ENCODE assay signal across 23 cellular contexts in the genomic region with DNA sequence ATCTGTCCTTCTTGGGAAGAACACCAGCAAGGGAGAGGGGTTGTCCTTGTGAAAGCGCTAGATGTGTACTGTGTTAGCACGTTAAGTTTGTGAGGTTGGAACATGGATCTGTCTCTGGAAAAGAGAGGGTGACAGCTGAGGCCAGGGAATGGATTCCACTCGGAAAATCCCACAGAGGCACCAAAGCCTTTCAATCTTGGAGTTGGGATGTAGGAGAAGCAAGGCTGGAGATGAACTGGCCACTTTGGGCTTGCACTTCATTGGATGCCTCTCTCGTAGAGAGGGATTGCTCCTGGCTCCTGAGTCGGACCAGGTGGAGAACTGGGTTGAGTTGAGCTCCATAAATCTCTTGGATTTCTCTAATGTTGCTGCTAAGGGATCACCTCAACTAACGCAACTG.
"Had no signal": no experiment of that assay in that cellular context is flagged by ENCODE, and none has a peak within 500 bp of the region (broad histone marks: within the 10 kb centered on the region; RNA-seq: fewer than 3 reads in every experiment).

No MANE protein-coding gene starts in this region.

- H3K9me3 Mint-ChIP-seq: activated naive CD4-positive, alpha-beta T cell treated with anti-CD3 and anti-CD28 coated beads, Interleukin-2, amount 50 U/mL, for 24 hours; memory B cell; nephron; T-cell; T-helper 2 cell treated with Interferon-gamma antibody and Interleukin-4, amounts not matched to agents 5 μg/mL and 100 μg/mL, for 36 hours had no signal

- H3K27ac ChIP-seq: brain microvascular endothelial cell, esophagus squamous epithelium, gastrocnemius medialis, parathyroid adenoma, right lobe of liver, skin epidermis, testis, VCaP had no signal

- H3K4me3 ChIP-seq: dorsolateral prefrontal cortex, esophagus squamous epithelium, gastrocnemius medialis, right lobe of liver, skin epidermis, testis had no signal

- H3K27me3 Mint-ChIP-seq: activated naive CD4-positive, alpha-beta T cell treated with anti-CD3 and anti-CD28 coated beads, Interleukin-2, amount 50 U/mL, for 24 hours; memory B cell; T-cell had no signal

- DNase-seq: activated CD4-positive, alpha-beta T cell treated with anti-CD3 and anti-CD28 coated beads, Interleukin-2, amount 50 U/mL, for 1 hour; activated CD8-positive, alpha-beta T cell treated with anti-CD3 and anti-CD28 coated beads, Interleukin-2, amount 10 ng/mL, durations not matched to agents 7 days and 5 days; brain microvascular endothelial cell; central memory CD4-positive, alpha-beta T cell; esophagus squamous epithelium; gastrocnemius medialis; hippocampal formation; right lobe of liver; stimulated activated CD4-positive, alpha-beta T cell treated with anti-CD3 and anti-CD28 coated beads, Interleukin-15, amount 100 ng/mL, for 24 hours; stimulated activated naive CD4-positive, alpha-beta T cell; testis; trophoblast cell had no signal

- H3K9me3 ChIP-seq: esophagus squamous epithelium, gastrocnemius medialis, right lobe of liver, testis had no signal

- ATAC-seq: activated CD4-positive, CD25-positive, alpha-beta regulatory T cell treated with anti-CD3 and anti-CD28 coated beads, Interleukin-2, amount 50 U/mL, for 24 hours; activated CD8-positive, alpha-beta T cell treated with anti-CD3 and anti-CD28 coated beads, Interleukin-2, amount 10 ng/mL, durations not matched to agents 7 days and 5 days; gastrocnemius medialis; right lobe of liver; SK-N-SH treated with all-trans-retinoic acid at 6 μM for 48 hours; T-cell had no signal

- H3K27ac Mint-ChIP-seq: activated CD8-positive, alpha-beta T cell treated with anti-CD3 and anti-CD28 coated beads, Interleukin-2, amount 10 ng/mL, durations not matched to agents 7 days and 5 days; activated naive CD4-positive, alpha-beta T cell treated with anti-CD3 and anti-CD28 coated beads, Interleukin-2, amount 50 U/mL, for 24 hours; memory B cell; nephron; T-cell had no signal

- H3K4me3 Mint-ChIP-seq: activated CD8-positive, alpha-beta T cell treated with anti-CD3 and anti-CD28 coated beads, Interleukin-2, amount 10 ng/mL, durations not matched to agents 7 days and 5 days; activated naive CD4-positive, alpha-beta T cell treated with anti-CD3 and anti-CD28 coated beads, Interleukin-2, amount 50 U/mL, for 24 hours; memory B cell; nephron; T-cell; T-helper 2 cell treated with Interferon-gamma antibody and Interleukin-4, amounts not matched to agents 5 μg/mL and 100 μg/mL, for 36 hours had no signal

- H3K4me1 Mint-ChIP-seq: memory B cell had no signal

- H3K36me3 ChIP-seq: brain microvascular endothelial cell, right lobe of liver had no signal

- H3K4me1 ChIP-seq: right lobe of liver, testis had no signal

- H2AFZ ChIP-seq: parathyroid adenoma had no signal

- H3K9ac ChIP-seq: parathyroid adenoma had no signal

- H3K27me3 ChIP-seq: brain microvascular endothelial cell, dorsolateral prefrontal cortex, esophagus squamous epithelium, gastrocnemius medialis, right lobe of liver, testis had no signal
